Comparison of ENCODE assay signal across 28 cellular contexts in the genomic region with DNA sequence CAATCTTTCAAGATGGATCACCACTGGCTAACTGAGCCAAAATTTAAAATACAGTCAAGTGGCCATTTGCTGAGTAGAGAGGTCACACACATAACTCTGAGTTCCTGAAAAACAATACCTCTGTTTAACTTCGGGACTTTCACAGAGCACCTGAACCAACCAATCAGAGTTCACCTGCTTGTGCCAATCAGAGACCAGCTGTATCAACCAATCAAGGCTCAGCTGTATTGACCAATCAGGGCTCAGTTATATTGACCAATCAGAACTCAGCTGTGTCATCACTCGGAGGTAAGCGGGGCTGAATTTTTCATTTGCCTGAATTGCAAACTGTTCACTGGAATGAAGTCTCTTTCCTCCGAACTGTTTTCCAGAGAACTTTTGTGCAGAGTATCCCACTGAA. TPM values are rescaled to one million over a fixed set of nuclear protein-coding genes. Genes with fewer than 3 reads are reported as not detected.
"Had no signal": no experiment of that assay in that cellular context is flagged by ENCODE, and none has a peak within 500 bp of the region (broad histone marks: within the 10 kb centered on the region; RNA-seq: fewer than 3 reads in every experiment).

No MANE protein-coding gene starts in this region.

- H3K27ac Mint-ChIP-seq: activated CD4-positive, alpha-beta memory T cell treated with anti-CD3 and anti-CD28 coated beads for 36 hours; activated CD4-positive, alpha-beta T cell treated with anti-CD3 and anti-CD28 coated beads, Interleukin-2, amount 10 ng/mL, durations not matched to agents 7 days and 5 days; activated naive CD4-positive, alpha-beta T cell treated with anti-CD3 and anti-CD28 coated beads for 36 hours; activated naive CD8-positive, alpha-beta T cell; activated T-helper 17 cell treated with anti-CD3 and anti-CD28 coated beads, Interleukin-2, amount 50 U/mL, for 72 hours; T-cell had no signal

- H3K27me3 Mint-ChIP-seq: activated CD4-positive, alpha-beta T cell treated with anti-CD3 and anti-CD28 coated beads, Interleukin-2, amount 10 ng/mL, durations not matched to agents 7 days and 5 days had no signal

- DNase-seq: activated CD4-positive, alpha-beta memory T cell treated with anti-CD3 and anti-CD28 coated beads for 36 hours; activated CD4-positive, alpha-beta T cell treated with anti-CD3 and anti-CD28 coated beads, Interleukin-2, amount 10 ng/mL, durations not matched to agents 7 days and 5 days; activated CD4-positive, CD25-positive, alpha-beta regulatory T cell; activated CD8-positive, alpha-beta memory T cell treated with anti-CD3 and anti-CD28 coated beads for 24 hours; activated gamma-delta T cell; activated naive CD4-positive, alpha-beta T cell treated with anti-CD3 and anti-CD28 coated beads for 36 hours; activated T-cell treated with anti-CD3 and anti-CD28 coated beads for 4 hours; activated T-cell treated with anti-CD3 and anti-CD28 coated beads, Interleukin-2, amount 50 U/mL, for 48 hours; amygdala; Kasumi-1; NCI-H1092 treated with DMSO at 0.1 percent for 48 hours; NCI-H1417 treated with DMSO at 0.1 percent for 48 hours; NCI-H1694; NCI-H2029 treated with DMSO at 0.1 percent for 48 hours; NCI-H345; NCI-H510A; NCI-H526 treated with DMSO at 0.1 percent for 48 hours; NCI-H82; PC-3; SHP77 treated with DMSO at 0.1 percent for 48 hours; T-cell; T-helper 2 cell; T1000 had no signal

- ATAC-seq: activated T-helper 17 cell treated with anti-CD3 and anti-CD28 coated beads, Interleukin-2, amount 50 U/mL, for 72 hours; PC-3; T-cell had no signal

- H3K4me3 ChIP-seq: SK-N-MC had no signal

- H3K27ac ChIP-seq: SK-N-MC had no signal

- H3K4me1 Mint-ChIP-seq: activated CD4-positive, alpha-beta T cell treated with anti-CD3 and anti-CD28 coated beads, Interleukin-2, amount 10 ng/mL, durations not matched to agents 7 days and 5 days; activated T-helper 17 cell treated with anti-CD3 and anti-CD28 coated beads, Interleukin-2, amount 50 U/mL, for 72 hours; central memory CD8-positive, alpha-beta T cell; T-cell had no signal

- H3K36me3 Mint-ChIP-seq: activated CD4-positive, alpha-beta memory T cell treated with anti-CD3 and anti-CD28 coated beads for 36 hours; activated naive CD8-positive, alpha-beta T cell; brain; T-cell had no signal

- H3K9me3 Mint-ChIP-seq: activated T-helper 17 cell treated with anti-CD3 and anti-CD28 coated beads, Interleukin-2, amount 50 U/mL, for 72 hours; central memory CD8-positive, alpha-beta T cell had no signal

- H3K4me3 Mint-ChIP-seq: activated CD4-positive, alpha-beta memory T cell treated with anti-CD3 and anti-CD28 coated beads for 36 hours; activated CD4-positive, alpha-beta T cell treated with anti-CD3 and anti-CD28 coated beads, Interleukin-2, amount 10 ng/mL, durations not matched to agents 7 days and 5 days; activated naive CD4-positive, alpha-beta T cell treated with anti-CD3 and anti-CD28 coated beads for 36 hours; activated naive CD8-positive, alpha-beta T cell; activated T-helper 17 cell treated with anti-CD3 and anti-CD28 coated beads, Interleukin-2, amount 50 U/mL, for 72 hours; brain; central memory CD8-positive, alpha-beta T cell; T-cell had no signal

RNA-seq across cellular contexts. Expression of a gene that starts 10.0 kb away (rescaled TPM):
- total RNA-seq: activated CD4-positive, alpha-beta memory T cell treated with anti-CD3 and anti-CD28 coated beads for 36 hours; activated CD4-positive, alpha-beta T cell treated with anti-CD3 and anti-CD28 coated beads, Interleukin-2, amount 10 ng/mL, durations not matched to agents 7 days and 5 days; activated naive CD4-positive, alpha-beta T cell treated with anti-CD3 and anti-CD28 coated beads for 36 hours; activated T-helper 17 cell treated with anti-CD3 and anti-CD28 coated beads, Interleukin-2, amount 50 U/mL, for 72 hours; PC-3; T-cell had no signal
